13 cellular contexts compared by ENCODE assay signal in the genomic region with DNA sequence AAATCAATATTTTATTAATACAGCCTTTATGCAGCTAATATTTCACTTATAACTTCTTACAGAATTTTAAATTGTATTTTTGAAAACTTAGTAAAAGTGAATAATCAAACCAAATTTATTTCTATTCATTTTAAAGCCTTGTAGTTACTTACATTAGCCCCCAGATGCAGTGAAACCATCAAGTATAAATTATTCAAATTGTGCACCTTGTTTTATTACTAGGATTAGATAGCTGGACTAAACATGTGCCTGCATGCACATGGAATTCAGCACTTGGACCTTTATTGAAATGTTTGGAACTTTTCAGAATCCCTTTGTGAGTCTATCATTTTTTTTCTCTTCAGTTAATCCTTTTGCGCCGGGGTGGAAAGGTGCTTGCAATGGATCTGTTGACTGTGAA. TPM values are rescaled to one million over a fixed set of nuclear protein-coding genes. Genes with fewer than 3 reads are reported as not detected.
DNase-seq lines count a peak whose midpoint lies in the region; ATAC-seq and TF ChIP-seq lines count a peak whose summit lies in the region.
"Had no signal": no experiment of that assay in that cellular context is flagged by ENCODE, and none has a peak within 500 bp of the region (broad histone marks: within the 10 kb centered on the region; RNA-seq: fewer than 3 reads in every experiment).

No MANE protein-coding gene starts in this region.

- H3K4me3 ChIP-seq in HCT116 (replicated peaks in 1 of 2; ENCODE audit: low read depth in 1 of 2, low read length in 2 of 2) (no peak overlapping the region), SU-DHL-6 (ENCODE audit: insufficient read depth, low read length, poor library complexity, severe bottlenecking) (peak overlapping the region; percentile 25)
- H3K4me3 ChIP-seq in CD8-positive, alpha-beta memory T cell (ENCODE audit: low read length), result no peak overlapping the region
- H3K4me3 ChIP-seq: SJSA1, suprapubic skin had no signal

- intact Hi-C loops in CD14-positive monocyte (cut with micrococcal nuclease), result no loop called here
- intact Hi-C loops in HCT116 (cut with micrococcal nuclease), result loop anchor here (5.0 kb wide), 1 partner anchor 110 kb away; a partner anchor contains a TSS

- no peaks in the 10 kb centered on the region for H3K9me2 ChIP-seq in HCT116 (ENCODE audit: insufficient read depth)
- H3K9me2 ChIP-seq in SU-DHL-6 (replicated peaks; ENCODE audit: insufficient read depth, low read length), result no peaks in the 10 kb centered on the region

- H3K27me3 Mint-ChIP-seq in CD14-positive monocyte (ENCODE audit: low read depth in 3 of 3), result peaks cover 28 to 37% (median 30%) of the 10 kb centered on the region in 3 donors
- H3K27me3 Mint-ChIP-seq in stimulated activated memory B cell treated with anti-CD40 and anti-IgM and Interleukin-4, amounts not matched to agents 10 μg/mL and 1 μg/mL and 100 μg/mL, for 72 hours, result no peaks in the 10 kb centered on the region
- peaks cover 0 to 2% of the 10 kb centered on the region in 2 donors for H3K27me3 Mint-ChIP-seq in CD8-positive, alpha-beta memory T cell

- H3F3A ChIP-seq in SU-DHL-6 (ENCODE audit: insufficient read depth), result peaks cover 29% of the 10 kb centered on the region

- ATAC-seq in HCT116 (no peak), GM19463 (IDR thresholded peaks at IDR 0.05; ENCODE audit: unreplicated experiment) (no peak)
- ATAC-seq in stimulated activated memory B cell treated with anti-CD40 and anti-IgM and Interleukin-4, amounts not matched to agents 10 μg/mL and 1 μg/mL and 100 μg/mL, for 72 hours, result no peak
- ATAC-seq: left cardiac atrium had no signal

- no peaks in the 10 kb centered on the region for H3K4me1 ChIP-seq in HCT116 (ENCODE audit: control insufficient read depth in 1 of 2, insufficient read depth in 2 of 2, low read length in 2 of 2)
- H3K4me1 ChIP-seq in CD8-positive, alpha-beta memory T cell (ENCODE audit: insufficient read depth, low read length), result peaks cover 9% of the 10 kb centered on the region
- H3K4me1 ChIP-seq: SJSA1 had no signal

- H4K20me1 ChIP-seq in HCT116 (ENCODE audit: insufficient read depth), result no peaks in the 10 kb centered on the region
- H4K20me1 ChIP-seq in SU-DHL-6 (ENCODE audit: low read depth, low read length), result no peaks in the 10 kb centered on the region

- H3K36me3 Mint-ChIP-seq in CD14-positive monocyte, result no peaks in the 10 kb centered on the region
- no peaks in the 10 kb centered on the region for H3K36me3 Mint-ChIP-seq in stimulated activated memory B cell treated with anti-CD40 and anti-IgM and Interleukin-4, amounts not matched to agents 10 μg/mL and 1 μg/mL and 100 μg/mL, for 72 hours
- H3K36me3 Mint-ChIP-seq in CD8-positive, alpha-beta memory T cell, result peaks cover 0 to under 1% (median 0%) of the 10 kb centered on the region in 3 donors

- POLR2A ChIA-PET in HCT116 (lab: Charles Lee), result interaction anchor here (1.1 kb wide), 1 partner anchor 228 kb away, joined by 3 read pairs; a partner anchor contains a TSS
- POLR2A ChIA-PET in CD8-positive, alpha-beta memory T cell (lab: Charles Lee), result no interaction called here

- H3K36me3 ChIP-seq in HCT116 (ENCODE audit: control insufficient read depth in 1 of 2, insufficient read depth in 2 of 2, low read length in 2 of 2) (no peaks in the 10 kb centered on the region), SU-DHL-6 (ENCODE audit: low read length) (no peaks in the 10 kb centered on the region)
- no peaks in the 10 kb centered on the region for H3K36me3 ChIP-seq in CD8-positive, alpha-beta memory T cell (ENCODE audit: insufficient read depth, low read length)
- H3K36me3 ChIP-seq: SJSA1, suprapubic skin had no signal

- no peaks in the 10 kb centered on the region for H3K9me3 ChIP-seq in HCT116 (ENCODE audit: control insufficient read depth in 1 of 2, insufficient read depth in 1 of 2, low read depth in 1 of 2, low read length in 2 of 2)
- H3K9me3 ChIP-seq in SU-DHL-6 (ENCODE audit: insufficient read depth, low read length), result no peaks in the 10 kb centered on the region
- H3K9me3 ChIP-seq in CD8-positive, alpha-beta memory T cell (ENCODE audit: low read length), result no peaks in the 10 kb centered on the region
- H3K9me3 ChIP-seq: SJSA1, suprapubic skin had no signal

- no peak overlapping the region for H3K27ac ChIP-seq in HCT116 (ENCODE audit: low read depth, low read length)
- peak overlapping the region; percentile 89; the same call in 1 of the 2 replicates for H3K27ac ChIP-seq in SU-DHL-6 (ENCODE audit: low read depth, low read length)
- no peak overlapping the region for H3K27ac ChIP-seq in CD8-positive, alpha-beta memory T cell (ENCODE audit: low read depth, low read length)
- H3K27ac ChIP-seq: SJSA1, suprapubic skin had no signal

- H3K79me2 ChIP-seq in HCT116 (ENCODE audit: insufficient read depth, low read length) (no peaks in the 10 kb centered on the region), SU-DHL-6 (ENCODE audit: insufficient read depth, low read length) (no peaks in the 10 kb centered on the region)

- peak overlapping the region; percentile 14 for H2AFZ ChIP-seq in HCT116 (ENCODE audit: low read depth, low read length, poor library complexity, severe bottlenecking)
- H2AFZ ChIP-seq in SU-DHL-6 (ENCODE audit: low read depth, low read length, severe bottlenecking), result peak overlapping the region; percentile 6

- no TSS peak for BruUV-seq in HCT116 (replicated peaks; lab: Mats Ljungman, UMichigan)

- no peak overlapping the region for H3K27ac Mint-ChIP-seq in CD14-positive monocyte
- H3K27ac Mint-ChIP-seq in stimulated activated memory B cell treated with anti-CD40 and anti-IgM and Interleukin-4, amounts not matched to agents 10 μg/mL and 1 μg/mL and 100 μg/mL, for 72 hours, result no peak overlapping the region
- H3K27ac Mint-ChIP-seq in CD8-positive, alpha-beta memory T cell, result no peak overlapping the region

- peak; percentile 49 for TF ChIP-seq CTCF in CD14-positive monocyte (IDR thresholded peaks at IDR 0.05)
- TF ChIP-seq CTCF in HCT116 (IDR thresholded peaks at IDR 0.05 in 2 of 3, conservative IDR thresholded peaks at IDR 0.05 in 1 of 3; ENCODE audit: borderline replicate concordance in 1 of 3, insufficient read depth in 1 of 3, low read depth in 2 of 3, low read length in 2 of 3), result peak; percentile 13 to 55 (median 40); a peak in 3 of 6 replicates
- TF ChIP-seq CTCF in SU-DHL-6 (IDR thresholded peaks at IDR 0.05; ENCODE audit: insufficient read depth, low read length, poor library complexity, severe bottlenecking), result peak; percentile 23

- H3K4me2 ChIP-seq in HCT116 (ENCODE audit: low read length) (peak overlapping the region; percentile 28), SU-DHL-6 (ENCODE audit: low read depth, low read length, poor library complexity, severe bottlenecking) (peak overlapping the region; percentile 83)

- H3K27me3 ChIP-seq in HCT116 (ENCODE audit: insufficient read depth, low read length), result 0 out of 2 replicates have a peak, but pooled peaks cover 4% of the 10 kb centered on the region
- H3K27me3 ChIP-seq in SU-DHL-6 (ENCODE audit: low read length), result no peaks in the 10 kb centered on the region
- H3K27me3 ChIP-seq in CD8-positive, alpha-beta memory T cell (ENCODE audit: insufficient read depth, low read length, poor library complexity, severe bottlenecking), result no peaks in the 10 kb centered on the region

- peak; percentile 68 for TF ChIP-seq RAD21 in HCT116 (IDR thresholded peaks at IDR 0.05; ENCODE audit: low read depth)

- H3K9me3 Mint-ChIP-seq in CD14-positive monocyte, result peaks cover 8 to 17% (median 11%) of the 10 kb centered on the region in 7 donors
- H3K9me3 Mint-ChIP-seq in stimulated activated memory B cell treated with anti-CD40 and anti-IgM and Interleukin-4, amounts not matched to agents 10 μg/mL and 1 μg/mL and 100 μg/mL, for 72 hours, result no peaks in the 10 kb centered on the region
- H3K9me3 Mint-ChIP-seq in CD8-positive, alpha-beta memory T cell, result no peaks in the 10 kb centered on the region

- RAD21 ChIA-PET in HCT116 (lab: Charles Lee; ENCODE audit: low non-redundant PET in 1 of 2, low total read pairs in 2 of 2, uncharacterized antibody in 2 of 2, unreplicated experiment in 2 of 2), result no interaction called here

- DNase-seq in CD14-positive monocyte (ENCODE audit: low spot score) (no peak), HCT116 (ENCODE audit: low read depth, low spot score) (no peak), left kidney (ENCODE audit: low read depth, low spot score) (peak; percentile 33), mesenteric fat pad (ENCODE audit: low spot score) (no peak)
- DNase-seq in CD8-positive, alpha-beta memory T cell, result no peak
- DNase-seq: activated CD8-positive, alpha-beta memory T cell treated with anti-CD3 and anti-CD28 coated beads, Interleukin-2, amount 50 U/mL, for 4 hours; left cardiac atrium had no signal

- H3K9ac ChIP-seq in HCT116 (ENCODE audit: low read length) (no peak overlapping the region), SU-DHL-6 (ENCODE audit: low read length) (peak overlapping the region; percentile 34)

- peaks cover 2% of the 10 kb centered on the region for H3K4me1 Mint-ChIP-seq in CD14-positive monocyte
- H3K4me1 Mint-ChIP-seq in stimulated activated memory B cell treated with anti-CD40 and anti-IgM and Interleukin-4, amounts not matched to agents 10 μg/mL and 1 μg/mL and 100 μg/mL, for 72 hours, result peaks cover 27% of the 10 kb centered on the region
- peaks cover 6 to 11% (median 9%) of the 10 kb centered on the region in 3 donors for H3K4me1 Mint-ChIP-seq in CD8-positive, alpha-beta memory T cell

- no peak overlapping the region for H3K4me3 Mint-ChIP-seq in CD14-positive monocyte
- H3K4me3 Mint-ChIP-seq in stimulated activated memory B cell treated with anti-CD40 and anti-IgM and Interleukin-4, amounts not matched to agents 10 μg/mL and 1 μg/mL and 100 μg/mL, for 72 hours, result no peak overlapping the region
- no peak overlapping the region for H3K4me3 Mint-ChIP-seq in CD8-positive, alpha-beta memory T cell

- CTCF ChIA-PET in HCT116 (lab: Charles Lee), result interaction anchor here (0.9 to 2.6 kb wide), 6 partner anchors 86 to 296 kb away, joined by 3 to 15 read pairs (median 4); a partner anchor contains a TSS
- CTCF ChIA-PET in CD8-positive, alpha-beta memory T cell (lab: Charles Lee), result interaction anchor here (1.1 to 2.4 kb wide), 3 partner anchors 108 to 249 kb away, joined by 4 to 7 read pairs (median 5); a partner anchor contains a TSS

- no peak for TF ChIP-seq POLR2A in HCT116 (IDR thresholded peaks at IDR 0.05; ENCODE audit: borderline replicate concordance, extremely low read depth, insufficient read depth, insufficient read length)

RNA-seq across cellular contexts. Expression of a gene that starts 4.7 kb away (rescaled TPM):
- polyA plus RNA-seq in CD14-positive monocyte, result not detected
- not detected for total RNA-seq in HCT116 (2021; ENCODE audit: unreplicated experiment)
- not detected in 2 replicates for polyA plus RNA-seq in HCT116 (2012)
- total RNA-seq in mesenteric fat pad, result not detected
- under 1 TPM; 0.58 to 0.74 TPM for total RNA-seq in CD8-positive, alpha-beta memory T cell
- 0.09 TPM for polyA plus RNA-seq in CD8-positive, alpha-beta memory T cell
- total RNA-seq: H1, left cardiac atrium, SJSA1, suprapubic skin had no signal
- polyA plus RNA-seq: H1 had no signal

RNA-seq across cellular contexts. Expression of a gene that starts 8.6 kb away (rescaled TPM):
- polyA plus RNA-seq in CD14-positive monocyte, result under 1 TPM; 0.05 to 0.15 TPM
- 0.30 TPM for total RNA-seq in HCT116 (2021; ENCODE audit: unreplicated experiment)
- polyA plus RNA-seq in HCT116 (2012), result 0.04 and 0.07 TPM in 2 replicates
- total RNA-seq in mesenteric fat pad, result 1.3 TPM
- total RNA-seq in CD8-positive, alpha-beta memory T cell, result 100 to 1,000 TPM; 119 to 126 TPM
- polyA plus RNA-seq in CD8-positive, alpha-beta memory T cell, result 138 TPM
- total RNA-seq: SJSA1 had no signal

RNA-seq across cellular contexts. Expression of a gene that starts 45.7 kb away (rescaled TPM):
- not detected for polyA plus RNA-seq in CD14-positive monocyte
- total RNA-seq in HCT116 (2021; ENCODE audit: unreplicated experiment) (22.2 TPM), mesenteric fat pad (15.3 TPM)
- 13.4 and 14.7 TPM in 2 replicates for polyA plus RNA-seq in HCT116 (2012)
- total RNA-seq in CD8-positive, alpha-beta memory T cell, result 10 to 100 TPM; 14.0 to 14.8 TPM
- 1.3 TPM for polyA plus RNA-seq in CD8-positive, alpha-beta memory T cell

RNA-seq across cellular contexts. Expression of a gene that starts 54.7 kb away (rescaled TPM):
- 10 to 100 TPM in 1 of 2 donors, 1 to 10 TPM in 1; 9.4 to 11.8 TPM for polyA plus RNA-seq in CD14-positive monocyte
- total RNA-seq in HCT116 (2021; ENCODE audit: unreplicated experiment) (46.9 TPM), mesenteric fat pad (191 TPM)
- 34.4 and 43.3 TPM in 2 replicates for polyA plus RNA-seq in HCT116 (2012)
- 10 to 100 TPM; 73.6 to 76.4 TPM for total RNA-seq in CD8-positive, alpha-beta memory T cell
- polyA plus RNA-seq in CD8-positive, alpha-beta memory T cell, result 217 TPM

RNA-seq across cellular contexts. Expression of a gene that starts 54.8 kb away (rescaled TPM):
- not detected for polyA plus RNA-seq in CD14-positive monocyte
- not detected for total RNA-seq in HCT116 (2021; ENCODE audit: unreplicated experiment)
- polyA plus RNA-seq in HCT116 (2012), result not detected in 2 replicates
- not detected for total RNA-seq in mesenteric fat pad
- total RNA-seq in CD8-positive, alpha-beta memory T cell, result not detected
- polyA plus RNA-seq in CD8-positive, alpha-beta memory T cell, result not detected
- total RNA-seq: H1, left cardiac atrium, SJSA1 had no signal
- polyA plus RNA-seq: H1 had no signal

Comparison
In these comparisons a context has a peak if more than half of its experiments do, and no peak if none do; other contexts are left out.
1. RNA of a gene that starts 8.6 kb away (total RNA-seq): 119 to 126 TPM in CD8-positive, alpha-beta memory T cell; 1.3 TPM in mesenteric fat pad (single experiment) and 0.30 TPM in HCT116 (single experiment); every median in the first group is over 10 times any median in the second.
2. Peak in every context shown above with its lines, with median percentiles within 50 percentile points of each other: CTCF ChIP-seq.